Comparison of ENCODE assay signal across 9 cellular contexts in the genomic region with DNA sequence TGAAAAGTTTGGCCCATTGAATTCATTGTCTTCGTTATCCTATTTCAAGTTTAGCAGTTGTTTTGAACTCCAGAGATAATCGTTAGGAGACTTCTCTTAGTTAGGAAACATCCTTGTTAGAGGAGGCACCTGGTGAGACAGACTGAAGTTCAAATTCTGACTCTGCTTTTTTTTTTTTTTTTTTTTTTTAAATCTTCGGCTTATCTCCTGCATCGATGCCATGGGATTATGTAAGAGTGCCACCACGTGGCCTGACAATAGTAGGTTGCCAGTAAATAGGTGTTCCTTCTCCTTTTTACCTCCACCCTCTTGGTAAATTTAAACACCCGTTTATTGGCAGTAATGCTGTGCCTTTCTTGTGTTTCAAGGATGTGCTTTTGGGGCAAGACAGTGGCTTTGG.
DNase-seq lines count a peak whose midpoint lies in the region; ATAC-seq, FAIRE-seq and TF ChIP-seq lines count a peak whose summit lies in the region.
"Had no signal": no experiment of that assay in that cellular context is flagged by ENCODE, and none has a peak within 500 bp of the region (broad histone marks: within the 10 kb centered on the region; RNA-seq: fewer than 3 reads in every experiment).

No MANE protein-coding gene starts in this region.

- no peaks in the 10 kb centered on the region for H3K4me1 ChIP-seq in K562 (replicated peaks in 1 of 2; ENCODE audit: control insufficient read depth in 2 of 2, insufficient read depth in 2 of 2, low read length in 2 of 2)
- no peaks in the 10 kb centered on the region for H3K4me1 ChIP-seq in naive thymus-derived CD4-positive, alpha-beta T cell (ENCODE audit: control insufficient read depth in 2 of 2, insufficient read depth in 2 of 2, low read length in 2 of 2)

- TF ChIP-seq POLR2A in K562 (conservative IDR thresholded peaks at IDR 0.05), result no peak

- H3K27me3 Mint-ChIP-seq in activated CD4-positive, alpha-beta T cell treated with anti-CD3 and anti-CD28 coated beads, Interleukin-2, amount 10 ng/mL, durations not matched to agents 24 days and 14 days, result peaks cover 27% of the 10 kb centered on the region
- peaks cover 26 to 36% (median 29%) of the 10 kb centered on the region in 5 donors for H3K27me3 Mint-ChIP-seq in naive thymus-derived CD4-positive, alpha-beta T cell

- TF ChIP-seq CTCF in K562 (IDR thresholded peaks at IDR 0.05 in 2 of 3, conservative IDR thresholded peaks at IDR 0.05 in 1 of 3; ENCODE audit: insufficient read depth in 2 of 3, low read depth in 1 of 3, low read length in 3 of 3), result peak; percentile 23 to 45 (median 27); a peak in 4 of 6 replicates

- BruUV-seq in K562 (replicated peaks; lab: Mats Ljungman, UMichigan), result no TSS peak

- H3K9ac ChIP-seq in K562 (ENCODE audit: insufficient read depth in 1 of 2, low read depth in 2 of 2, low read length in 2 of 2), result no peak overlapping the region

- no peak overlapping the region for H3K27ac Mint-ChIP-seq in activated CD4-positive, alpha-beta T cell treated with anti-CD3 and anti-CD28 coated beads, Interleukin-2, amount 10 ng/mL, durations not matched to agents 24 days and 14 days
- H3K27ac Mint-ChIP-seq in naive thymus-derived CD4-positive, alpha-beta T cell, result no peak overlapping the region

- no peak for FAIRE-seq in K562 (lab: Jason Lieb, UNC)

- H3K4me2 ChIP-seq in K562 (ENCODE audit: insufficient read depth, low read length), result no peak overlapping the region

- H3K9me1 ChIP-seq in K562 (ENCODE audit: control insufficient read depth, insufficient read depth, low read length), result no peaks in the 10 kb centered on the region

- no peaks in the 10 kb centered on the region for H3K36me3 ChIP-seq in K562 (ENCODE audit: control insufficient read depth, insufficient read depth, low read length)
- no peaks in the 10 kb centered on the region for H3K36me3 ChIP-seq in naive thymus-derived CD4-positive, alpha-beta T cell (ENCODE audit: control insufficient read depth in 2 of 3, insufficient read depth in 3 of 3, low read length in 3 of 3)
- H3K36me3 ChIP-seq: neutrophil had no signal

- TF ChIP-seq RAD21 in K562 (CRISPR knock-in tag; conservative IDR thresholded peaks at IDR 0.05 in 1 of 2, IDR thresholded peaks at IDR 0.05 in 1 of 2), result peak in 1 of 2 experiments; percentile 49; a peak in 3 of 4 replicates

- no peaks in the 10 kb centered on the region for H4K20me1 ChIP-seq in K562 (replicated peaks; ENCODE audit: control insufficient read depth, insufficient read depth, low read length)

- CTCF ChIA-PET in K562 (lab: Yijun Ruan, JAX; ENCODE audit: low intra/inter-chr PET ratio), result interaction anchor here (0.6 to 1.4 kb wide), 2 partner anchors 120 to 238 kb away, joined by 5 to 6 read pairs; no protein-coding TSS in a partner anchor
- CTCF ChIA-PET in naive thymus-derived CD4-positive, alpha-beta T cell (lab: Charles Lee), result no interaction called here

- no peak overlapping the region for H3K4me3 Mint-ChIP-seq in activated CD4-positive, alpha-beta T cell treated with anti-CD3 and anti-CD28 coated beads, Interleukin-2, amount 10 ng/mL, durations not matched to agents 24 days and 14 days
- H3K4me3 Mint-ChIP-seq in naive thymus-derived CD4-positive, alpha-beta T cell, result no peak overlapping the region

- intact Hi-C loops in activated CD4-positive, alpha-beta T cell treated with anti-CD3 and anti-CD28 coated beads, Interleukin-2, amount 10 ng/mL, durations not matched to agents 24 days and 14 days (cut with micrococcal nuclease), result loop anchor here (2.0 kb wide), 1 partner anchor 318 kb away; no protein-coding TSS in a partner anchor
- intact Hi-C loops in K562 (cut with micrococcal nuclease), result loop anchor here (1.0 kb wide), 1 partner anchor 237 kb away; no protein-coding TSS in a partner anchor
- intact Hi-C loops in naive thymus-derived CD4-positive, alpha-beta T cell (cut with micrococcal nuclease), result loop anchor here in 1 of 2 donors (1.0 to 2.0 kb wide), 2 partner anchors 237 to 318 kb away; no protein-coding TSS in a partner anchor

- H3K9me3 Mint-ChIP-seq in activated CD4-positive, alpha-beta T cell treated with anti-CD3 and anti-CD28 coated beads, Interleukin-2, amount 10 ng/mL, durations not matched to agents 24 days and 14 days, result peaks cover 3% of the 10 kb centered on the region
- peaks cover 0 to 10% (median 7%) of the 10 kb centered on the region in 11 donors for H3K9me3 Mint-ChIP-seq in naive thymus-derived CD4-positive, alpha-beta T cell

- no peaks in the 10 kb centered on the region for H3K79me2 ChIP-seq in K562 (ENCODE audit: control insufficient read depth, insufficient read depth, low read length)

- no peak overlapping the region for H3K27ac ChIP-seq in K562 (ENCODE audit: extremely low read depth, low read depth, low read length)
- no peak overlapping the region for H3K27ac ChIP-seq in naive thymus-derived CD4-positive, alpha-beta T cell (ENCODE audit: low read depth, low read length)
- H3K27ac ChIP-seq: neutrophil had no signal

- H3K9me3 ChIP-seq in K562 (replicated peaks; ENCODE audit: control insufficient read depth, insufficient read depth, low read depth, low read length), result no peaks in the 10 kb centered on the region
- peaks cover 0 to 4% (median 0%) of the 10 kb centered on the region in 3 experiments for H3K9me3 ChIP-seq in naive thymus-derived CD4-positive, alpha-beta T cell (ENCODE audit: control insufficient read depth in 2 of 3, low read length in 3 of 3)
- H3K9me3 ChIP-seq: neutrophil had no signal

- in situ Hi-C loops in K562 (cut with MboI), result loop anchor here (5.0 kb wide), 1 partner anchor 236 kb away; no protein-coding TSS in a partner anchor

- no peak for ATAC-seq in K562
- ATAC-seq in naive thymus-derived CD4-positive, alpha-beta T cell, result no peak
- no peak for ATAC-seq in HG02884 (IDR thresholded peaks at IDR 0.05; ENCODE audit: unreplicated experiment)
- ATAC-seq in GM18502 (IDR thresholded peaks at IDR 0.05; ENCODE audit: poor library complexity, unreplicated experiment), result no peak
- no peak for ATAC-seq in GM18520 (IDR thresholded peaks at IDR 0.05; ENCODE audit: unreplicated experiment)

- H3K27me3 ChIP-seq in K562 (ENCODE audit: control insufficient read depth in 2 of 2, insufficient read depth in 2 of 2, low read length in 2 of 2), result peaks cover 4 to 6% of the 10 kb centered on the region in 2 experiments; a peak in 3 of 5 replicates
- H3K27me3 ChIP-seq in naive thymus-derived CD4-positive, alpha-beta T cell (ENCODE audit: control insufficient read depth in 2 of 2, insufficient read depth in 2 of 2, low read length in 2 of 2), result no peaks in the 10 kb centered on the region

- no peak for TF ChIP-seq EP300 in K562 (IDR thresholded peaks at IDR 0.05; ENCODE audit: low read length)

- peaks cover 2% of the 10 kb centered on the region for H3K4me1 Mint-ChIP-seq in activated CD4-positive, alpha-beta T cell treated with anti-CD3 and anti-CD28 coated beads, Interleukin-2, amount 10 ng/mL, durations not matched to agents 24 days and 14 days
- H3K4me1 Mint-ChIP-seq in naive thymus-derived CD4-positive, alpha-beta T cell, result peaks cover 0 to 4% (median 3%) of the 10 kb centered on the region in 7 donors

- POLR2A ChIA-PET in K562 (lab: Yijun Ruan, JAX), result no interaction called here
- POLR2A ChIA-PET in naive thymus-derived CD4-positive, alpha-beta T cell (lab: Charles Lee), result no interaction called here

- H2AFZ ChIP-seq in K562 (ENCODE audit: low read depth, low read length), result no peak overlapping the region

- 0% methylated on average over 6 of the region's 6 CpGs for WGBS in K562 (ENCODE audit: insufficient coverage, low coverage, missing lambda C conversion rate)

- H3K4me3 ChIP-seq in K562, result no peak overlapping the region
- H3K4me3 ChIP-seq in naive thymus-derived CD4-positive, alpha-beta T cell (ENCODE audit: low read length), result no peak overlapping the region

- no peaks in the 10 kb centered on the region for H3K36me3 Mint-ChIP-seq in activated CD4-positive, alpha-beta T cell treated with anti-CD3 and anti-CD28 coated beads, Interleukin-2, amount 10 ng/mL, durations not matched to agents 24 days and 14 days (ENCODE audit: low read depth)
- H3K36me3 Mint-ChIP-seq in naive thymus-derived CD4-positive, alpha-beta T cell, result peaks cover 0 to 7% (median 5%) of the 10 kb centered on the region in 5 donors

- DNase-seq in activated CD4-positive, alpha-beta T cell treated with anti-CD3 and anti-CD28 coated beads, Interleukin-2, amount 10 ng/mL, durations not matched to agents 24 days and 14 days, result peak; percentile 69
- no peak for DNase-seq in activated CD4-positive, alpha-beta T cell treated with anti-CD3 and anti-CD28 coated beads, Interleukin-2, amount 50 U/mL, for 4 hours
- DNase-seq in NCI-H1436 (lab: John Stamatoyannopoulos, UW), result peak; percentile 20
- peak in 2 of 4 experiments; percentile 16 to 38 for DNase-seq in K562 (ENCODE audit: extremely low read depth in 1 of 4, low spot score in 3 of 4)
- DNase-seq in naive thymus-derived CD4-positive, alpha-beta T cell, result peak in 5 of 9 donors; percentile 5 to 23 (median 11)

TF ChIP-seq in K562, 482 proteins besides CTCF, POLR2A, EP300 and RAD21 (continues in another document):
- TF ChIP-seq ZHX1 (conservative IDR thresholded peaks at IDR 0.05; ENCODE audit: low read length), result no peak
- 0 out of 2 replicates have a peak, but pooled peaks have one; percentile 51 for TF ChIP-seq SMC3 (conservative IDR thresholded peaks at IDR 0.05; ENCODE audit: insufficient read depth, low read depth, low read length)
- TF ChIP-seq TAF15 (IDR thresholded peaks at IDR 0.05; ENCODE audit: low read depth, low read length), result no peak
- peak; percentile 81 for TF ChIP-seq GATA2 (CRISPR knock-in tag; IDR thresholded peaks at IDR 0.05)

Comparison
In these comparisons a context has a peak if more than half of its experiments do, and no peak if none do; other contexts are left out.
1. DNase-seq: peak in activated CD4-positive, alpha-beta T cell treated with anti-CD3 and anti-CD28 coated beads, Interleukin-2, amount 10 ng/mL, durations not matched to agents 24 days and 14 days (single experiment), NCI-H1436 (single experiment) and naive thymus-derived CD4-positive, alpha-beta T cell (5 of 9); none in activated CD4-positive, alpha-beta T cell treated with anti-CD3 and anti-CD28 coated beads, Interleukin-2, amount 50 U/mL, for 4 hours (0 of 2).